In the genomic region with DNA sequence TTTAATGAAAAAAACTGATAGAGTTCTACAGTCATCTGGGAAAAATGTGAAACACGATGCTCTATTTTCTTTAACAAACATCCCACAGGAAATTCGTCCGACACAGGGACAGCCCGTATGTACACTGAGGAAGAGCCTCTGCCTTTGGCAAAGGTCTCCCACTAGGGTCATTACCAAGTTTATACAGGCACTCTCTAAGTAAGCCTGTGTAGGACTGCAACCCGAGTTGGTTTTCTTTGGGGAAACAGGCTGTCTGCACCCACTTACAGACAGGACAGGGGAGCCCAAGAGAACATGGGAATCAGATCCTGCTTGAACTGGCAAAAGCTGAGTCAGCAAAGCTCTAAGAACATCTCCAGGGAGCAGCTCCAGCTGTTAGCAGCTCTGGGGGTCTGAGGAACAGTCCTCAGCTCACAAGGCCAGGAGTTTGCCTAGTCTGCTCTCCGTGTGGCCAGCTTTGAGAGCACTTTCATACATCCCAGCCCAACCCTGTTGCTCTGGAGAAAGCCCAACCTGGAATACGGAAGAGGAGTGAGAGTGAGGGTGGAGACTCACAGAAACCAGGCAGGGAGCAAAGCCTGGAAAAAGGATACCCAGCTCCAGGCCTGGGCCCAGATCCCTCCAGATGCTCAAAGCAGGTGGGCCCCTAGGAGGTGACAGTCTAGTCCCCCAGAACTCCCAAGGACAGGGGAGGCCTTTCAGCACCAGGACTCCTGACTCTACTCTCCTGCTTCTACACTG, we compare ENCODE assay signal across 8 cellular contexts. TPM values are rescaled to one million over a fixed set of nuclear protein-coding genes. Genes with fewer than 3 reads are reported as not detected.
DNase-seq lines count a peak whose midpoint lies in the region; TF ChIP-seq lines count a peak whose summit lies in the region.

No MANE protein-coding gene starts in this region.

- H3K9me3 Mint-ChIP-seq in activated naive CD8-positive, alpha-beta T cell (ENCODE audit: low read depth), result no peaks in the 10 kb centered on the region
- no peaks in the 10 kb centered on the region for H3K9me3 Mint-ChIP-seq in progenitor cell of endocrine pancreas (ENCODE audit: low read depth)

- H3K27ac Mint-ChIP-seq in activated naive CD8-positive, alpha-beta T cell, result peak overlapping the region; percentile 88
- peak overlapping the region; percentile 78 for H3K27ac Mint-ChIP-seq in progenitor cell of endocrine pancreas

- H3K36me3 Mint-ChIP-seq in activated naive CD8-positive, alpha-beta T cell, result peaks cover 6% of the 10 kb centered on the region
- no peaks in the 10 kb centered on the region for H3K36me3 Mint-ChIP-seq in progenitor cell of endocrine pancreas (ENCODE audit: insufficient read depth)

- peaks cover 54% of the 10 kb centered on the region for H3K4me1 Mint-ChIP-seq in activated naive CD8-positive, alpha-beta T cell (ENCODE audit: low read depth)
- peaks cover 6% of the 10 kb centered on the region for H3K4me1 Mint-ChIP-seq in progenitor cell of endocrine pancreas (ENCODE audit: low read depth)

- TF ChIP-seq CTCF in progenitor cell of endocrine pancreas (IDR thresholded peaks at IDR 0.05; ENCODE audit: unreplicated experiment), result no peak

- DNase-seq in Caki2 (ENCODE audit: low read depth), result peak; percentile 48
- peak; percentile 84 for DNase-seq in KBM-7
- peak; percentile 81 for DNase-seq in cardiac septum (ENCODE audit: low spot score)
- no peak for DNase-seq in progenitor cell of endocrine pancreas (ENCODE audit: low spot score, unreplicated experiment)
- no peak for DNase-seq in hippocampal formation (lab: John Stamatoyannopoulos, UW)
- no peak for DNase-seq in effector CD4-positive, alpha-beta T cell
- DNase-seq in UCSD-AML1 (lab: John Stamatoyannopoulos, UW; ENCODE audit: unreplicated experiment), result no peak

- peak overlapping the region; percentile 99 for H3K4me3 Mint-ChIP-seq in activated naive CD8-positive, alpha-beta T cell
- H3K4me3 Mint-ChIP-seq in progenitor cell of endocrine pancreas (ENCODE audit: low read depth), result peak overlapping the region; percentile 88

- no peaks in the 10 kb centered on the region for H3K27me3 Mint-ChIP-seq in activated naive CD8-positive, alpha-beta T cell
- H3K27me3 Mint-ChIP-seq in progenitor cell of endocrine pancreas, result peaks cover 6% of the 10 kb centered on the region

- in situ Hi-C loops in Caki2 (cut with HindIII; ENCODE audit: low pct_unique_long_range_greater_than_20kb, low sequenced_read_pairs) (no loop called here), KBM-7 (cut with MboI; ENCODE audit: low pct_unique_long_range_greater_than_20kb, low sequenced_read_pairs) (no loop called here)

- intact Hi-C loops in cardiac septum (cut with DNase I), result no loop called here

RNA-seq across cellular contexts. Expression of a gene that starts 1.9 kb away (rescaled TPM):
- 5.2 and 83.5 TPM in 2 replicates for total RNA-seq in Caki2 (2014; rRNA removed; shearing (Covaris generic); ENCODE audit: low replicate concordance)
- total RNA-seq in cardiac septum (11.3 TPM), progenitor cell of endocrine pancreas (10.8 and 15.4 TPM in 2 replicates)

RNA-seq across cellular contexts. Expression of a gene that starts 16.7 kb away (rescaled TPM):
- total RNA-seq in Caki2 (2014; rRNA removed; shearing (Covaris generic); ENCODE audit: low replicate concordance), result not detected in 2 replicates
- total RNA-seq in cardiac septum (not detected), progenitor cell of endocrine pancreas (not detected in 2 replicates)

RNA-seq across cellular contexts. Expression of a gene that starts 55.6 kb away (rescaled TPM):
- total RNA-seq in Caki2 (2014; rRNA removed; shearing (Covaris generic); ENCODE audit: low replicate concordance), result 0.30 and 2.6 TPM in 2 replicates
- total RNA-seq in cardiac septum (16.7 TPM), progenitor cell of endocrine pancreas (41.6 and 44.9 TPM in 2 replicates)

Comparison
In these comparisons a context has a peak if more than half of its experiments do, and no peak if none do; other contexts are left out.
1. DNase-seq: peak in Caki2 (single experiment), KBM-7 (single experiment) and cardiac septum (single experiment); none in progenitor cell of endocrine pancreas (single experiment), hippocampal formation (0 of 2), effector CD4-positive, alpha-beta T cell (single experiment) and UCSD-AML1 (single experiment).